16 cellular contexts compared by ENCODE assay signal in the genomic region with DNA sequence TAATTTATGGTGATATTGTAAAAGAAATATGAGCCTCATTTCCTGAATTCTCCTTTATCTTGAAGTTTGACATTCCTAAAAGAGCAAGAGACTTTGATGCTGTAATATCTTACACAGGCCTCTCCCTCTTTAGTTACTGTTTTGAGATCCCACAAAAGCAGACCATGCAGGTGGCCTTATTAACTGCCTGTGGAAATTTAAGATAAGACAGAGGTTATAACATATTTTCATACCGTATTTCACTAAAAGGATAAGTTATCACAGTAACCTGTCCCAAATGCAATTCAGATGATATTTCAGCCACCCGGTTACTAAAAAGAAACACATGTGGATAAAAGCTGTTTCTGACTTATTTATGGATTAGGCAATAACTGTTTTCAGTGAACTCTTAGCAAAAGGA.
"Had no signal": no experiment of that assay in that cellular context is flagged by ENCODE, and none has a peak within 500 bp of the region (broad histone marks: within the 10 kb centered on the region; RNA-seq: fewer than 3 reads in every experiment).

No MANE protein-coding gene starts in this region.

- H3K36me3 ChIP-seq: ascending aorta, left ventricle myocardium inferior, ovary, upper lobe of left lung had no signal

- H3K4me3 ChIP-seq: ascending aorta, left ventricle myocardium inferior, ovary, upper lobe of left lung had no signal

- DNase-seq: activated CD4-positive, alpha-beta T cell treated with anti-CD3 and anti-CD28 coated beads for 1 hour; activated CD4-positive, alpha-beta T cell treated with anti-CD3 and anti-CD28 coated beads, Interleukin-2, amount 50 U/mL, for 48 hours; activated CD8-positive, alpha-beta memory T cell treated with anti-CD3 and anti-CD28 coated beads, Interleukin-2, amount 10 ng/mL, durations not matched to agents 7 days and 5 days; activated effector memory CD4-positive, alpha-beta T cell treated with Interleukin-2 at 50 U/mL for 16 hours; activated T-cell treated with anti-CD3 and anti-CD28 coated beads, Interleukin-2, amount 50 U/mL, for 24 hours; glutamatergic neuron; left ventricle myocardium inferior; ovary; stimulated activated CD4-positive, alpha-beta T cell treated with anti-CD3 and anti-CD28 coated beads, Interleukin-4, amount 100 ng/mL, for 1 hour; T-helper 9 cell; upper lobe of left lung had no signal

- H3K27ac Mint-ChIP-seq: activated CD8-positive, alpha-beta memory T cell treated with anti-CD3 and anti-CD28 coated beads, Interleukin-2, amount 10 ng/mL, durations not matched to agents 7 days and 5 days; activated naive CD8-positive, alpha-beta T cell; activated T-cell treated with anti-CD3 and anti-CD28 coated beads, Interleukin-2, amount 50 U/mL, for 24 hours; memory B cell; stimulated activated naive CD8-positive, alpha-beta T cell treated with anti-CD3 and anti-CD28 coated beads, Interleukin-15, Interleukin-2, amounts not matched to agents 100 ng/mL and 50 ng/mL, for 24 hours had no signal

- H3K36me3 Mint-ChIP-seq: activated CD8-positive, alpha-beta memory T cell treated with anti-CD3 and anti-CD28 coated beads, Interleukin-2, amount 10 ng/mL, durations not matched to agents 7 days and 5 days; activated naive CD8-positive, alpha-beta T cell; memory B cell had no signal

- H3K27me3 ChIP-seq: ascending aorta, ovary, upper lobe of left lung had no signal

- H3K27me3 Mint-ChIP-seq: activated CD8-positive, alpha-beta memory T cell treated with anti-CD3 and anti-CD28 coated beads, Interleukin-2, amount 10 ng/mL, durations not matched to agents 7 days and 5 days; activated naive CD8-positive, alpha-beta T cell; activated T-cell treated with anti-CD3 and anti-CD28 coated beads, Interleukin-2, amount 50 U/mL, for 24 hours; memory B cell; stimulated activated naive CD8-positive, alpha-beta T cell treated with anti-CD3 and anti-CD28 coated beads, Interleukin-15, Interleukin-2, amounts not matched to agents 100 ng/mL and 50 ng/mL, for 24 hours had no signal

- H3K4me1 ChIP-seq: ascending aorta, left ventricle myocardium inferior, upper lobe of left lung had no signal

- H3K4me3 Mint-ChIP-seq: activated CD8-positive, alpha-beta memory T cell treated with anti-CD3 and anti-CD28 coated beads, Interleukin-2, amount 10 ng/mL, durations not matched to agents 7 days and 5 days; activated naive CD8-positive, alpha-beta T cell; activated T-cell treated with anti-CD3 and anti-CD28 coated beads, Interleukin-2, amount 50 U/mL, for 24 hours; memory B cell; neural crest cell; stimulated activated naive CD8-positive, alpha-beta T cell treated with anti-CD3 and anti-CD28 coated beads, Interleukin-15, Interleukin-2, amounts not matched to agents 100 ng/mL and 50 ng/mL, for 24 hours had no signal

- H3K9me3 Mint-ChIP-seq: memory B cell, neural crest cell had no signal

- H3K4me1 Mint-ChIP-seq: activated CD8-positive, alpha-beta memory T cell treated with anti-CD3 and anti-CD28 coated beads, Interleukin-2, amount 10 ng/mL, durations not matched to agents 7 days and 5 days; neural crest cell had no signal

- H3K9me3 ChIP-seq: ascending aorta, left ventricle myocardium inferior, ovary, upper lobe of left lung had no signal

- H3K27ac ChIP-seq: ascending aorta, left ventricle myocardium inferior, ovary, upper lobe of left lung had no signal
